In the genomic region with DNA sequence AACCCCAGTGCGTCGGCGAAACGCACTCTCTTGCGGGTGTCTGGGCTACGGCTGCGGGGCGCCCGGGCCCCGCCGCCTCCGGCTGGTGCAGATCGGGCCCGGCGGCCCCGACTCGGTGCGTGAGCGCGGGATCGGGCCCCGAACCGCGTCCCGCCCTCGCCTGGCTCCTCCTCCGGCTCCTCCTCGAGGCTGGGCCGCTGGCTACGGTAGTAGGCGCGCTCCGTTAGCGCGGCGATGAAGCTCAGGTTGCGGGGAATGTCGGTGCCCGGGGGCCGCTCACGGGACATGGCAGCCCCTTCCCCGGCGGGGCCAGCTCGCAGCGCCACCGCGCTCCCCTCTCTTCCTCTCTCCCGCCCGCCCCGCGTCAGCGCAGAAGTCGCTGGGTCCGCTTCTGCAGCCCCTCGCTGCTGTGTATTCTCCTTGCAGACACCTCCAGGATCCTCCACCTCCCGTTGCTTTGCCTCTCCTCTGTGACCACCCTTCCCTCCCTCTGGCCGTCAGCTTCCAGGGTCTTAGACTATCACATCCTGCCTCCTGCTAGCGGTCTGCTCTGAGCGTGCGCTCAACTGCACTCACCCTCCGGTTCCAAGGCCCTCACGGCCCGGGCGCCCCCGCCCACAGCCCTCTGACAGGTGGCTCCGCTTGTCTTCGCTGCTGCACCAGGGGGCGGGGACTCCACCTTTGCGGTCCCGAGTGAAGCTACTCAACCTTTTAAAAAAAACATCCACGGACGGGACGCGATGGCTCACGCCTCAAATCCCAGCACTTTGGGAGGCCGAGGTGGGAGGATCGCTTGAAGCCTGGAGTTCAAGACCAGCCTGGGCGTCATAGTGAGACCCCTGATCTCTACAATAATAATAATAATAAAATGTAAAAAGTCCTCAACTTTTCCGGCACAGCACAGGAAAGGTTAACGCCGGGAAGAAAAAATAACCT, we compare ENCODE assay signal across 1 cellular context.
TF ChIP-seq lines count a peak whose summit lies in the region.

A gene with protein sequence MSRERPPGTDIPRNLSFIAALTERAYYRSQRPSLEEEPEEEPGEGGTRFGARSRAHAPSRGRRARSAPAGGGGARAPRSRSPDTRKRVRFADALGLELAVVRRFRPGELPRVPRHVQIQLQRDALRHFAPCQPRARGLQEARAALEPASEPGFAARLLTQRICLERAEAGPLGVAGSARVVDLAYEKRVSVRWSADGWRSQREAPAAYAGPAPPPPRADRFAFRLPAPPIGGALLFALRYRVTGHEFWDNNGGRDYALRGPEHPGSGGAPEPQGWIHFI (minus strand): TSS at position 570 of the 936 bp plus-strand sequence. CDS start 283 bp downstream, at position 287.

TF ChIP-seq in HepG2, 621 proteins besides CTCF, POLR2A, EP300 and RAD21 (continued from another document and continues in another):
- TF ChIP-seq ZNF20 (CRISPR knock-in tag; IDR thresholded peaks at IDR 0.05) (peak; percentile 17; the same call in 1 of the 2 replicates), ZNF292 (CRISPR knock-in tag; IDR thresholded peaks at IDR 0.05; ENCODE audit: borderline replicate concordance, low read depth) (peak; percentile 89), ETV6 (CRISPR knock-in tag; conservative IDR thresholded peaks at IDR 0.05) (no peak; the same call in 1 of the 2 replicates), YEATS2 (CRISPR knock-in tag; IDR thresholded peaks at IDR 0.05; ENCODE audit: borderline replicate concordance) (peak; percentile 69), RARG (CRISPR knock-in tag; IDR thresholded peaks at IDR 0.05; ENCODE audit: low read depth) (no peak), ZNF335 (CRISPR knock-in tag; IDR thresholded peaks at IDR 0.05) (peak; percentile 32; the same call in 1 of the 2 replicates), GPN1 (CRISPR knock-in tag; IDR thresholded peaks at IDR 0.05; ENCODE audit: borderline replicate concordance) (peak; percentile 19; the same call in 1 of the 2 replicates), MAFF (IDR thresholded peaks at IDR 0.05; ENCODE audit: low read depth, low read length) (no peak), TBX3 (IDR thresholded peaks at IDR 0.05; ENCODE audit: borderline replicate concordance) (no peak; the same call in 1 of the 2 replicates), MYC (CRISPR knock-in tag; IDR thresholded peaks at IDR 0.05; ENCODE audit: borderline replicate concordance) (0 out of 2 replicates have a peak, but pooled peaks have one; percentile 18), ZNF34 (CRISPR knock-in tag; IDR thresholded peaks at IDR 0.05; ENCODE audit: borderline replicate concordance) (no peak), HOXA5 (CRISPR knock-in tag; IDR thresholded peaks at IDR 0.05) (peak; percentile 54), SNAI1 (CRISPR knock-in tag; IDR thresholded peaks at IDR 0.05; ENCODE audit: borderline replicate concordance) (peak; percentile 95; the same call in 1 of the 2 replicates), FOXA3 (CRISPR knock-in tag; IDR thresholded peaks at IDR 0.05) (no peak; the same call in none of the 2 replicates), SRY (CRISPR knock-in tag; IDR thresholded peaks at IDR 0.05) (no peak), ZNF337 (CRISPR knock-in tag; IDR thresholded peaks at IDR 0.05; ENCODE audit: borderline replicate concordance, low read depth) (no peak), ELF3 (CRISPR knock-in tag; IDR thresholded peaks at IDR 0.05) (peak; percentile 48), ZFP1 (CRISPR knock-in tag; IDR thresholded peaks at IDR 0.05) (0 out of 2 replicates have a peak, but pooled peaks have one; percentile 10), JUN (CRISPR knock-in tag; IDR thresholded peaks at IDR 0.05) (0 out of 2 replicates have a peak, but pooled peaks have one; percentile 41), ZNF496 (CRISPR knock-in tag; IDR thresholded peaks at IDR 0.05; ENCODE audit: insufficient replicate concordance) (no peak)
- TF ChIP-seq, protein P1, sequence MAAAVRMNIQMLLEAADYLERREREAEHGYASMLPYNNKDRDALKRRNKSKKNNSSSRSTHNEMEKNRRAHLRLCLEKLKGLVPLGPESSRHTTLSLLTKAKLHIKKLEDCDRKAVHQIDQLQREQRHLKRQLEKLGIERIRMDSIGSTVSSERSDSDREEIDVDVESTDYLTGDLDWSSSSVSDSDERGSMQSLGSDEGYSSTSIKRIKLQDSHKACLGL (CRISPR knock-in tag; IDR thresholded peaks at IDR 0.05), result peak; percentile 55
- TF ChIP-seq, protein P2, sequence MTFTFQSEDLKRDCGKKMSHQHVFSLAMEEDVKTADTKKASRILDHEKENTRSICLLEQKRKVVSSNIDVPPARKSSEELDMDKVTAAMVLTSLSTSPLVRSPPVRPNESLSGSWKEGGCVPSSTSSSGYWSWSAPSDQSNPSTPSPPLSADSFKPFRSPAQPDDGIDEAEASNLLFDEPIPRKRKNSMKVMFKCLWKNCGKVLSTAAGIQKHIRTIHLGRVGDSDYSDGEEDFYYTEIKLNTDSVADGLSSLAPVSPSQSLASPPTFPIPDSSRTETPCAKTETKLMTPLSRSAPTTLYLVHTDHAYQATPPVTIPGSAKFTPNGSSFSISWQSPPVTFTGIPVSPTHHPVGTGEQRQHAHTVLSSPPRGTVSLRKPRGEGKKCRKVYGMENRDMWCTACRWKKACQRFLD (CRISPR knock-in tag; IDR thresholded peaks at IDR 0.05; ENCODE audit: borderline replicate concordance), result peak; percentile 16
- TF ChIP-seq, protein P3, sequence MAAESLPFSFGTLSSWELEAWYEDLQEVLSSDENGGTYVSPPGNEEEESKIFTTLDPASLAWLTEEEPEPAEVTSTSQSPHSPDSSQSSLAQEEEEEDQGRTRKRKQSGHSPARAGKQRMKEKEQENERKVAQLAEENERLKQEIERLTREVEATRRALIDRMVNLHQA (CRISPR knock-in tag; IDR thresholded peaks at IDR 0.05), result no peak
- TF ChIP-seq, protein P4, sequence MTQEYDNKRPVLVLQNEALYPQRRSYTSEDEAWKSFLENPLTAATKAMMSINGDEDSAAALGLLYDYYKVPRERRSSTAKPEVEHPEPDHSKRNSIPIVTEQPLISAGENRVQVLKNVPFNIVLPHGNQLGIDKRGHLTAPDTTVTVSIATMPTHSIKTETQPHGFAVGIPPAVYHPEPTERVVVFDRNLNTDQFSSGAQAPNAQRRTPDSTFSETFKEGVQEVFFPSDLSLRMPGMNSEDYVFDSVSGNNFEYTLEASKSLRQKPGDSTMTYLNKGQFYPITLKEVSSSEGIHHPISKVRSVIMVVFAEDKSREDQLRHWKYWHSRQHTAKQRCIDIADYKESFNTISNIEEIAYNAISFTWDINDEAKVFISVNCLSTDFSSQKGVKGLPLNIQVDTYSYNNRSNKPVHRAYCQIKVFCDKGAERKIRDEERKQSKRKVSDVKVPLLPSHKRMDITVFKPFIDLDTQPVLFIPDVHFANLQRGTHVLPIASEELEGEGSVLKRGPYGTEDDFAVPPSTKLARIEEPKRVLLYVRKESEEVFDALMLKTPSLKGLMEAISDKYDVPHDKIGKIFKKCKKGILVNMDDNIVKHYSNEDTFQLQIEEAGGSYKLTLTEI (CRISPR knock-in tag; conservative IDR thresholded peaks at IDR 0.05), result no peak
- TF ChIP-seq, protein P5, sequence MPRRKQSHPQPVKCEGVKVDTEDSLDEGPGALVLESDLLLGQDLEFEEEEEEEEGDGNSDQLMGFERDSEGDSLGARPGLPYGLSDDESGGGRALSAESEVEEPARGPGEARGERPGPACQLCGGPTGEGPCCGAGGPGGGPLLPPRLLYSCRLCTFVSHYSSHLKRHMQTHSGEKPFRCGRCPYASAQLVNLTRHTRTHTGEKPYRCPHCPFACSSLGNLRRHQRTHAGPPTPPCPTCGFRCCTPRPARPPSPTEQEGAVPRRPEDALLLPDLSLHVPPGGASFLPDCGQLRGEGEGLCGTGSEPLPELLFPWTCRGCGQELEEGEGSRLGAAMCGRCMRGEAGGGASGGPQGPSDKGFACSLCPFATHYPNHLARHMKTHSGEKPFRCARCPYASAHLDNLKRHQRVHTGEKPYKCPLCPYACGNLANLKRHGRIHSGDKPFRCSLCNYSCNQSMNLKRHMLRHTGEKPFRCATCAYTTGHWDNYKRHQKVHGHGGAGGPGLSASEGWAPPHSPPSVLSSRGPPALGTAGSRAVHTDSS (CRISPR knock-in tag; conservative IDR thresholded peaks at IDR 0.05), result no peak
- TF ChIP-seq, protein P6, sequence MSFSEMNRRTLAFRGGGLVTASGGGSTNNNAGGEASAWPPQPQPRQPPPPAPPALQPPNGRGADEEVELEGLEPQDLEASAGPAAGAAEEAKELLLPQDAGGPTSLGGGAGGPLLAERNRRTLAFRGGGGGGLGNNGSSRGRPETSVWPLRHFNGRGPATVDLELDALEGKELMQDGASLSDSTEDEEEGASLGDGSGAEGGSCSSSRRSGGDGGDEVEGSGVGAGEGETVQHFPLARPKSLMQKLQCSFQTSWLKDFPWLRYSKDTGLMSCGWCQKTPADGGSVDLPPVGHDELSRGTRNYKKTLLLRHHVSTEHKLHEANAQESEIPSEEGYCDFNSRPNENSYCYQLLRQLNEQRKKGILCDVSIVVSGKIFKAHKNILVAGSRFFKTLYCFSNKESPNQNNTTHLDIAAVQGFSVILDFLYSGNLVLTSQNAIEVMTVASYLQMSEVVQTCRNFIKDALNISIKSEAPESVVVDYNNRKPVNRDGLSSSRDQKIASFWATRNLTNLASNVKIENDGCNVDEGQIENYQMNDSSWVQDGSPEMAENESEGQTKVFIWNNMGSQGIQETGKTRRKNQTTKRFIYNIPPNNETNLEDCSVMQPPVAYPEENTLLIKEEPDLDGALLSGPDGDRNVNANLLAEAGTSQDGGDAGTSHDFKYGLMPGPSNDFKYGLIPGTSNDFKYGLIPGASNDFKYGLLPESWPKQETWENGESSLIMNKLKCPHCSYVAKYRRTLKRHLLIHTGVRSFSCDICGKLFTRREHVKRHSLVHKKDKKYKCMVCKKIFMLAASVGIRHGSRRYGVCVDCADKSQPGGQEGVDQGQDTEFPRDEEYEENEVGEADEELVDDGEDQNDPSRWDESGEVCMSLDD (CRISPR knock-in tag; IDR thresholded peaks at IDR 0.05; ENCODE audit: borderline replicate concordance), result no peak; the same call in 1 of the 2 replicates
- TF ChIP-seq, protein P7, sequence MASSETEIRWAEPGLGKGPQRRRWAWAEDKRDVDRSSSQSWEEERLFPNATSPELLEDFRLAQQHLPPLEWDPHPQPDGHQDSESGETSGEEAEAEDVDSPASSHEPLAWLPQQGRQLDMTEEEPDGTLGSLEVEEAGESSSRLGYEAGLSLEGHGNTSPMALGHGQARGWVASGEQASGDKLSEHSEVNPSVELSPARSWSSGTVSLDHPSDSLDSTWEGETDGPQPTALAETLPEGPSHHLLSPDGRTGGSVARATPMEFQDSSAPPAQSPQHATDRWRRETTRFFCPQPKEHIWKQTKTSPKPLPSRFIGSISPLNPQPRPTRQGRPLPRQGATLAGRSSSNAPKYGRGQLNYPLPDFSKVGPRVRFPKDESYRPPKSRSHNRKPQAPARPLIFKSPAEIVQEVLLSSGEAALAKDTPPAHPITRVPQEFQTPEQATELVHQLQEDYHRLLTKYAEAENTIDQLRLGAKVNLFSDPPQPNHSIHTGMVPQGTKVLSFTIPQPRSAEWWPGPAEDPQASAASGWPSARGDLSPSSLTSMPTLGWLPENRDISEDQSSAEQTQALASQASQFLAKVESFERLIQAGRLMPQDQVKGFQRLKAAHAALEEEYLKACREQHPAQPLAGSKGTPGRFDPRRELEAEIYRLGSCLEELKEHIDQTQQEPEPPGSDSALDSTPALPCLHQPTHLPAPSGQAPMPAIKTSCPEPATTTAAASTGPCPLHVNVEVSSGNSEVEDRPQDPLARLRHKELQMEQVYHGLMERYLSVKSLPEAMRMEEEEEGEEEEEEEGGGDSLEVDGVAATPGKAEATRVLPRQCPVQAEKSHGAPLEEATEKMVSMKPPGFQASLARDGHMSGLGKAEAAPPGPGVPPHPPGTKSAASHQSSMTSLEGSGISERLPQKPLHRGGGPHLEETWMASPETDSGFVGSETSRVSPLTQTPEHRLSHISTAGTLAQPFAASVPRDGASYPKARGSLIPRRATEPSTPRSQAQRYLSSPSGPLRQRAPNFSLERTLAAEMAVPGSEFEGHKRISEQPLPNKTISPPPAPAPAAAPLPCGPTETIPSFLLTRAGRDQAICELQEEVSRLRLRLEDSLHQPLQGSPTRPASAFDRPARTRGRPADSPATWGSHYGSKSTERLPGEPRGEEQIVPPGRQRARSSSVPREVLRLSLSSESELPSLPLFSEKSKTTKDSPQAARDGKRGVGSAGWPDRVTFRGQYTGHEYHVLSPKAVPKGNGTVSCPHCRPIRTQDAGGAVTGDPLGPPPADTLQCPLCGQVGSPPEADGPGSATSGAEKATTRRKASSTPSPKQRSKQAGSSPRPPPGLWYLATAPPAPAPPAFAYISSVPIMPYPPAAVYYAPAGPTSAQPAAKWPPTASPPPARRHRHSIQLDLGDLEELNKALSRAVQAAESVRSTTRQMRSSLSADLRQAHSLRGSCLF (CRISPR knock-in tag; IDR thresholded peaks at IDR 0.05; ENCODE audit: borderline replicate concordance), result no peak
- TF ChIP-seq, protein P8, sequence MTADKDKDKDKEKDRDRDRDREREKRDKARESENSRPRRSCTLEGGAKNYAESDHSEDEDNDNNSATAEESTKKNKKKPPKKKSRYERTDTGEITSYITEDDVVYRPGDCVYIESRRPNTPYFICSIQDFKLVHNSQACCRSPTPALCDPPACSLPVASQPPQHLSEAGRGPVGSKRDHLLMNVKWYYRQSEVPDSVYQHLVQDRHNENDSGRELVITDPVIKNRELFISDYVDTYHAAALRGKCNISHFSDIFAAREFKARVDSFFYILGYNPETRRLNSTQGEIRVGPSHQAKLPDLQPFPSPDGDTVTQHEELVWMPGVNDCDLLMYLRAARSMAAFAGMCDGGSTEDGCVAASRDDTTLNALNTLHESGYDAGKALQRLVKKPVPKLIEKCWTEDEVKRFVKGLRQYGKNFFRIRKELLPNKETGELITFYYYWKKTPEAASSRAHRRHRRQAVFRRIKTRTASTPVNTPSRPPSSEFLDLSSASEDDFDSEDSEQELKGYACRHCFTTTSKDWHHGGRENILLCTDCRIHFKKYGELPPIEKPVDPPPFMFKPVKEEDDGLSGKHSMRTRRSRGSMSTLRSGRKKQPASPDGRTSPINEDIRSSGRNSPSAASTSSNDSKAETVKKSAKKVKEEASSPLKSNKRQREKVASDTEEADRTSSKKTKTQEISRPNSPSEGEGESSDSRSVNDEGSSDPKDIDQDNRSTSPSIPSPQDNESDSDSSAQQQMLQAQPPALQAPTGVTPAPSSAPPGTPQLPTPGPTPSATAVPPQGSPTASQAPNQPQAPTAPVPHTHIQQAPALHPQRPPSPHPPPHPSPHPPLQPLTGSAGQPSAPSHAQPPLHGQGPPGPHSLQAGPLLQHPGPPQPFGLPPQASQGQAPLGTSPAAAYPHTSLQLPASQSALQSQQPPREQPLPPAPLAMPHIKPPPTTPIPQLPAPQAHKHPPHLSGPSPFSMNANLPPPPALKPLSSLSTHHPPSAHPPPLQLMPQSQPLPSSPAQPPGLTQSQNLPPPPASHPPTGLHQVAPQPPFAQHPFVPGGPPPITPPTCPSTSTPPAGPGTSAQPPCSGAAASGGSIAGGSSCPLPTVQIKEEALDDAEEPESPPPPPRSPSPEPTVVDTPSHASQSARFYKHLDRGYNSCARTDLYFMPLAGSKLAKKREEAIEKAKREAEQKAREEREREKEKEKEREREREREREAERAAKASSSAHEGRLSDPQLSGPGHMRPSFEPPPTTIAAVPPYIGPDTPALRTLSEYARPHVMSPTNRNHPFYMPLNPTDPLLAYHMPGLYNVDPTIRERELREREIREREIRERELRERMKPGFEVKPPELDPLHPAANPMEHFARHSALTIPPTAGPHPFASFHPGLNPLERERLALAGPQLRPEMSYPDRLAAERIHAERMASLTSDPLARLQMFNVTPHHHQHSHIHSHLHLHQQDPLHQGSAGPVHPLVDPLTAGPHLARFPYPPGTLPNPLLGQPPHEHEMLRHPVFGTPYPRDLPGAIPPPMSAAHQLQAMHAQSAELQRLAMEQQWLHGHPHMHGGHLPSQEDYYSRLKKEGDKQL (CRISPR knock-in tag; IDR thresholded peaks at IDR 0.05; ENCODE audit: low read depth), result no peak
